In genomic region chr16:12508054-12508453, GRCh38 we compare ENCODE assay signal across 31 cellular contexts.
"Had no signal": no experiment of that assay in that cellular context is flagged by ENCODE, and none has a peak within 500 bp of the region (broad histone marks: within the 10 kb centered on the region; RNA-seq: fewer than 3 reads in every experiment).

No MANE protein-coding gene starts in this region.

- FAIRE-seq: colon had no signal

- H3K4me3 ChIP-seq: breast epithelium, cardiac muscle cell, esophagus muscularis mucosa, gastrocnemius medialis, heart left ventricle had no signal

- ATAC-seq: activated T-cell treated with anti-CD3 and anti-CD28 coated beads, Interleukin-2, amount 50 U/mL, for 72 hours; effector memory CD8-positive, alpha-beta T cell; gastrocnemius medialis; heart left ventricle had no signal

- H3K27ac Mint-ChIP-seq: activated CD4-positive, alpha-beta memory T cell treated with anti-CD3 and anti-CD28 coated beads, Interleukin-2, amount 10 ng/mL, durations not matched to agents 7 days and 5 days; activated CD4-positive, alpha-beta T cell treated with anti-CD3 and anti-CD28 coated beads, Interleukin-2, amount 10 ng/mL, durations not matched to agents 7 days and 5 days; activated naive CD4-positive, alpha-beta T cell treated with anti-CD3 and anti-CD28 coated beads, Interleukin-2, amount 10 ng/mL, durations not matched to agents 7 days and 5 days; activated naive CD8-positive, alpha-beta T cell; activated T-cell treated with anti-CD3 and anti-CD28 coated beads, Interleukin-2, amount 50 U/mL, for 24 hours; activated T-cell treated with anti-CD3 and anti-CD28 coated beads, Interleukin-2, amount 50 U/mL, for 72 hours; brain; effector memory CD8-positive, alpha-beta T cell had no signal

- H3K9me3 Mint-ChIP-seq: activated CD4-positive, alpha-beta memory T cell treated with anti-CD3 and anti-CD28 coated beads, Interleukin-2, amount 10 ng/mL, durations not matched to agents 7 days and 5 days; activated CD4-positive, alpha-beta T cell treated with anti-CD3 and anti-CD28 coated beads, Interleukin-2, amount 10 ng/mL, durations not matched to agents 7 days and 5 days; activated naive CD4-positive, alpha-beta T cell treated with anti-CD3 and anti-CD28 coated beads, Interleukin-2, amount 10 ng/mL, durations not matched to agents 7 days and 5 days; activated T-cell treated with anti-CD3 and anti-CD28 coated beads, Interleukin-2, amount 50 U/mL, for 24 hours; activated T-cell treated with anti-CD3 and anti-CD28 coated beads, Interleukin-2, amount 50 U/mL, for 72 hours; brain; effector memory CD8-positive, alpha-beta T cell had no signal

- H3K9me3 ChIP-seq: breast epithelium, esophagus muscularis mucosa, gastrocnemius medialis, heart left ventricle had no signal

- H3K36me3 Mint-ChIP-seq: activated naive CD4-positive, alpha-beta T cell treated with anti-CD3 and anti-CD28 coated beads, Interleukin-2, amount 10 ng/mL, durations not matched to agents 7 days and 5 days; activated naive CD8-positive, alpha-beta T cell; brain had no signal

- H3K27ac ChIP-seq: breast epithelium, cardiac muscle cell, esophagus muscularis mucosa, foreskin keratinocyte, gastrocnemius medialis, heart left ventricle had no signal

- H3K4me3 Mint-ChIP-seq: activated CD4-positive, alpha-beta memory T cell treated with anti-CD3 and anti-CD28 coated beads, Interleukin-2, amount 10 ng/mL, durations not matched to agents 7 days and 5 days; activated CD4-positive, alpha-beta T cell treated with anti-CD3 and anti-CD28 coated beads, Interleukin-2, amount 10 ng/mL, durations not matched to agents 7 days and 5 days; activated naive CD4-positive, alpha-beta T cell treated with anti-CD3 and anti-CD28 coated beads, Interleukin-2, amount 10 ng/mL, durations not matched to agents 7 days and 5 days; activated naive CD8-positive, alpha-beta T cell; activated T-cell treated with anti-CD3 and anti-CD28 coated beads, Interleukin-2, amount 50 U/mL, for 24 hours; activated T-cell treated with anti-CD3 and anti-CD28 coated beads, Interleukin-2, amount 50 U/mL, for 72 hours; brain; effector memory CD8-positive, alpha-beta T cell had no signal

- H3K27me3 ChIP-seq: breast epithelium, cardiac muscle cell, esophagus muscularis mucosa, foreskin keratinocyte, gastrocnemius medialis, heart left ventricle had no signal

- H3K27me3 Mint-ChIP-seq: activated CD4-positive, alpha-beta memory T cell treated with anti-CD3 and anti-CD28 coated beads, Interleukin-2, amount 10 ng/mL, durations not matched to agents 7 days and 5 days; activated CD4-positive, alpha-beta T cell treated with anti-CD3 and anti-CD28 coated beads, Interleukin-2, amount 10 ng/mL, durations not matched to agents 7 days and 5 days; activated naive CD4-positive, alpha-beta T cell treated with anti-CD3 and anti-CD28 coated beads, Interleukin-2, amount 10 ng/mL, durations not matched to agents 7 days and 5 days; activated naive CD8-positive, alpha-beta T cell; activated T-cell treated with anti-CD3 and anti-CD28 coated beads, Interleukin-2, amount 50 U/mL, for 24 hours; brain; effector memory CD8-positive, alpha-beta T cell had no signal

- DNase-seq: activated CD4-positive, alpha-beta memory T cell treated with anti-CD3 and anti-CD28 coated beads, Interleukin-2, amount 10 ng/mL, durations not matched to agents 7 days and 5 days; activated CD4-positive, alpha-beta T cell treated with anti-CD3 and anti-CD28 coated beads for 1 hour; activated CD4-positive, alpha-beta T cell treated with anti-CD3 and anti-CD28 coated beads for 4 hours; activated CD4-positive, alpha-beta T cell treated with anti-CD3 and anti-CD28 coated beads, Interleukin-2, amount 10 ng/mL, durations not matched to agents 7 days and 5 days; activated CD4-positive, alpha-beta T cell treated with anti-CD3 and anti-CD28 coated beads, Interleukin-2, amount 50 U/mL, for 4 hours; activated CD4-positive, CD25-positive, alpha-beta regulatory T cell; activated CD8-positive, alpha-beta memory T cell treated with anti-CD3 and anti-CD28 coated beads, Interleukin-2, amount 50 U/mL, for 48 hours; activated gamma-delta T cell; activated naive CD4-positive, alpha-beta T cell; activated naive CD4-positive, alpha-beta T cell treated with anti-CD3 and anti-CD28 coated beads, Interleukin-2, amount 10 ng/mL, durations not matched to agents 7 days and 5 days; activated T-cell treated with anti-CD3 and anti-CD28 coated beads for 4 hours; activated T-cell treated with anti-CD3 and anti-CD28 coated beads, Interleukin-2, amount 50 U/mL, for 24 hours; activated T-cell treated with anti-CD3 and anti-CD28 coated beads, Interleukin-2, amount 50 U/mL, for 72 hours; anterior cingulate cortex; central memory CD4-positive, alpha-beta T cell; cortex of kidney; dermis blood vessel endothelial cell; effector CD4-positive, alpha-beta T cell; effector memory CD8-positive, alpha-beta T cell; erythroblast; gastrocnemius medialis; glutamatergic neuron; heart left ventricle; T-helper 2 cell had no signal

- H3K4me1 ChIP-seq: breast epithelium, esophagus muscularis mucosa, foreskin keratinocyte, gastrocnemius medialis had no signal

- H3K36me3 ChIP-seq: breast epithelium, cardiac muscle cell, esophagus muscularis mucosa, gastrocnemius medialis, heart left ventricle had no signal

- H3K4me1 Mint-ChIP-seq: activated naive CD4-positive, alpha-beta T cell treated with anti-CD3 and anti-CD28 coated beads, Interleukin-2, amount 10 ng/mL, durations not matched to agents 7 days and 5 days had no signal
